ENCODE assay signal across 1 cellular context in the genomic region with DNA sequence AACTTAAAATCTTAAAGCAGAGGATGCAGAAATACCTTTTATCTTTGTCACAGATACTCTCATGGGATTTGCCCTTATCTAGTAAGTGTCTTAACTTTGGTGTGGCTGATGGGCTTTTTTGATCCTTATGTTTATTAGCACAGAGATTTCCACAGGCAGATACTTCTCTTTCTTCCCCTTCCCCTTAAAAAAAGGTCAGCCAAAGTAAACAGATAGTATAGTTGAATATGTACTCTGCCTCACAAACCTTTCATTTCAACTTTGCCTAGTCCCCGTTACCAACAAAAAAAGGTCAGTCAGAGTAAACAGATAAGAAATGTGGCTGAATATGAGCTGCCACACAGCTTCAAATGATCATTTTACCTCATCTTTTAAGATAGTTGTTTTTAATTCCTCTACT.
TF ChIP-seq lines count a peak whose summit lies in the region.

No MANE protein-coding gene starts in this region.

TF ChIP-seq in HepG2, 621 proteins besides CTCF, POLR2A, EP300 and RAD21 (continued from another document and continues in another):
- TF ChIP-seq, protein P1, sequence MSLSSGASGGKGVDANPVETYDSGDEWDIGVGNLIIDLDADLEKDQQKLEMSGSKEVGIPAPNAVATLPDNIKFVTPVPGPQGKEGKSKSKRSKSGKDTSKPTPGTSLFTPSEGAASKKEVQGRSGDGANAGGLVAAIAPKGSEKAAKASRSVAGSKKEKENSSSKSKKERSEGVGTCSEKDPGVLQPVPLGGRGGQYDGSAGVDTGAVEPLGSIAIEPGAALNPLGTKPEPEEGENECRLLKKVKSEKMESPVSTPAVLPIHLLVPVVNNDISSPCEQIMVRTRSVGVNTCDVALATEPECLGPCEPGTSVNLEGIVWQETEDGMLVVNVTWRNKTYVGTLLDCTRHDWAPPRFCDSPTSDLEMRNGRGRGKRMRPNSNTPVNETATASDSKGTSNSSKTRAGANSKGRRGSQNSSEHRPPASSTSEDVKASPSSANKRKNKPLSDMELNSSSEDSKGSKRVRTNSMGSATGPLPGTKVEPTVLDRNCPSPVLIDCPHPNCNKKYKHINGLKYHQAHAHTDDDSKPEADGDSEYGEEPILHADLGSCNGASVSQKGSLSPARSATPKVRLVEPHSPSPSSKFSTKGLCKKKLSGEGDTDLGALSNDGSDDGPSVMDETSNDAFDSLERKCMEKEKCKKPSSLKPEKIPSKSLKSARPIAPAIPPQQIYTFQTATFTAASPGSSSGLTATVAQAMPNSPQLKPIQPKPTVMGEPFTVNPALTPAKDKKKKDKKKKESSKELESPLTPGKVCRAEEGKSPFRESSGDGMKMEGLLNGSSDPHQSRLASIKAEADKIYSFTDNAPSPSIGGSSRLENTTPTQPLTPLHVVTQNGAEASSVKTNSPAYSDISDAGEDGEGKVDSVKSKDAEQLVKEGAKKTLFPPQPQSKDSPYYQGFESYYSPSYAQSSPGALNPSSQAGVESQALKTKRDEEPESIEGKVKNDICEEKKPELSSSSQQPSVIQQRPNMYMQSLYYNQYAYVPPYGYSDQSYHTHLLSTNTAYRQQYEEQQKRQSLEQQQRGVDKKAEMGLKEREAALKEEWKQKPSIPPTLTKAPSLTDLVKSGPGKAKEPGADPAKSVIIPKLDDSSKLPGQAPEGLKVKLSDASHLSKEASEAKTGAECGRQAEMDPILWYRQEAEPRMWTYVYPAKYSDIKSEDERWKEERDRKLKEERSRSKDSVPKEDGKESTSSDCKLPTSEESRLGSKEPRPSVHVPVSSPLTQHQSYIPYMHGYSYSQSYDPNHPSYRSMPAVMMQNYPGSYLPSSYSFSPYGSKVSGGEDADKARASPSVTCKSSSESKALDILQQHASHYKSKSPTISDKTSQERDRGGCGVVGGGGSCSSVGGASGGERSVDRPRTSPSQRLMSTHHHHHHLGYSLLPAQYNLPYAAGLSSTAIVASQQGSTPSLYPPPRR (CRISPR knock-in tag; IDR thresholded peaks at IDR 0.05; ENCODE audit: borderline replicate concordance): peak; percentile 98
- TF ChIP-seq SALL2 (CRISPR knock-in tag; IDR thresholded peaks at IDR 0.05) (no peak), ZFP41 (CRISPR knock-in tag; IDR thresholded peaks at IDR 0.05; ENCODE audit: borderline replicate concordance) (no peak), FOXA3 (CRISPR knock-in tag; IDR thresholded peaks at IDR 0.05) (peak; percentile 91), KMT2B (CRISPR knock-in tag; IDR thresholded peaks at IDR 0.05) (no peak), ZNF292 (CRISPR knock-in tag; IDR thresholded peaks at IDR 0.05; ENCODE audit: borderline replicate concordance, low read depth) (no peak), SNAI1 (CRISPR knock-in tag; IDR thresholded peaks at IDR 0.05; ENCODE audit: borderline replicate concordance) (no peak), RCOR2 (CRISPR knock-in tag; IDR thresholded peaks at IDR 0.05) (peak; percentile 73; the same call in 1 of the 2 replicates), ZSCAN22 (CRISPR knock-in tag; IDR thresholded peaks at IDR 0.05) (no peak), NR2F6 (IDR thresholded peaks at IDR 0.05) (peak; percentile 100), NR2F6 (CRISPR knock-in tag; IDR thresholded peaks at IDR 0.05) (peak; percentile 96), ZSCAN21 (CRISPR knock-in tag; IDR thresholded peaks at IDR 0.05; ENCODE audit: borderline replicate concordance) (no peak), ZNF547 (CRISPR knock-in tag; IDR thresholded peaks at IDR 0.05) (no peak), ZNF879 (CRISPR knock-in tag; IDR thresholded peaks at IDR 0.05) (no peak), TCF12 (IDR thresholded peaks at IDR 0.05) (no peak), TCF12 (CRISPR knock-in tag; IDR thresholded peaks at IDR 0.05) (no peak), ZNF660 (CRISPR knock-in tag; IDR thresholded peaks at IDR 0.05; ENCODE audit: borderline replicate concordance, low read depth) (no peak), FOXA1 (IDR thresholded peaks at IDR 0.05) (peak; percentile 57; the same call in 1 of the 2 replicates), FOXA1 (CRISPR knock-in tag; IDR thresholded peaks at IDR 0.05) (peak; percentile 93), NFIB (CRISPR knock-in tag; IDR thresholded peaks at IDR 0.05; ENCODE audit: borderline replicate concordance) (no peak), RFX3 (CRISPR knock-in tag; IDR thresholded peaks at IDR 0.05) (no peak), SP4 (CRISPR knock-in tag; IDR thresholded peaks at IDR 0.05) (no peak), IKZF4 (CRISPR knock-in tag; IDR thresholded peaks at IDR 0.05; ENCODE audit: borderline replicate concordance, low read depth, not compliant biosample characterization) (no peak), PAF1 (CRISPR knock-in tag; IDR thresholded peaks at IDR 0.05) (no peak), HNF4G (IDR thresholded peaks at IDR 0.05; ENCODE audit: borderline replicate concordance, low read depth, low read length) (no peak), HNF4G (CRISPR knock-in tag; IDR thresholded peaks at IDR 0.05; ENCODE audit: borderline replicate concordance, low read depth) (no peak), ZNF367 (CRISPR knock-in tag; IDR thresholded peaks at IDR 0.05; ENCODE audit: borderline replicate concordance) (no peak)
- TF ChIP-seq, protein P2, sequence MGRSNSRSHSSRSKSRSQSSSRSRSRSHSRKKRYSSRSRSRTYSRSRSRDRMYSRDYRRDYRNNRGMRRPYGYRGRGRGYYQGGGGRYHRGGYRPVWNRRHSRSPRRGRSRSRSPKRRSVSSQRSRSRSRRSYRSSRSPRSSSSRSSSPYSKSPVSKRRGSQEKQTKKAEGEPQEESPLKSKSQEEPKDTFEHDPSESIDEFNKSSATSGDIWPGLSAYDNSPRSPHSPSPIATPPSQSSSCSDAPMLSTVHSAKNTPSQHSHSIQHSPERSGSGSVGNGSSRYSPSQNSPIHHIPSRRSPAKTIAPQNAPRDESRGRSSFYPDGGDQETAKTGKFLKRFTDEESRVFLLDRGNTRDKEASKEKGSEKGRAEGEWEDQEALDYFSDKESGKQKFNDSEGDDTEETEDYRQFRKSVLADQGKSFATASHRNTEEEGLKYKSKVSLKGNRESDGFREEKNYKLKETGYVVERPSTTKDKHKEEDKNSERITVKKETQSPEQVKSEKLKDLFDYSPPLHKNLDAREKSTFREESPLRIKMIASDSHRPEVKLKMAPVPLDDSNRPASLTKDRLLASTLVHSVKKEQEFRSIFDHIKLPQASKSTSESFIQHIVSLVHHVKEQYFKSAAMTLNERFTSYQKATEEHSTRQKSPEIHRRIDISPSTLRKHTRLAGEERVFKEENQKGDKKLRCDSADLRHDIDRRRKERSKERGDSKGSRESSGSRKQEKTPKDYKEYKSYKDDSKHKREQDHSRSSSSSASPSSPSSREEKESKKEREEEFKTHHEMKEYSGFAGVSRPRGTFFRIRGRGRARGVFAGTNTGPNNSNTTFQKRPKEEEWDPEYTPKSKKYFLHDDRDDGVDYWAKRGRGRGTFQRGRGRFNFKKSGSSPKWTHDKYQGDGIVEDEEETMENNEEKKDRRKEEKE (IDR thresholded peaks at IDR 0.05): no peak
- TF ChIP-seq, protein P3, sequence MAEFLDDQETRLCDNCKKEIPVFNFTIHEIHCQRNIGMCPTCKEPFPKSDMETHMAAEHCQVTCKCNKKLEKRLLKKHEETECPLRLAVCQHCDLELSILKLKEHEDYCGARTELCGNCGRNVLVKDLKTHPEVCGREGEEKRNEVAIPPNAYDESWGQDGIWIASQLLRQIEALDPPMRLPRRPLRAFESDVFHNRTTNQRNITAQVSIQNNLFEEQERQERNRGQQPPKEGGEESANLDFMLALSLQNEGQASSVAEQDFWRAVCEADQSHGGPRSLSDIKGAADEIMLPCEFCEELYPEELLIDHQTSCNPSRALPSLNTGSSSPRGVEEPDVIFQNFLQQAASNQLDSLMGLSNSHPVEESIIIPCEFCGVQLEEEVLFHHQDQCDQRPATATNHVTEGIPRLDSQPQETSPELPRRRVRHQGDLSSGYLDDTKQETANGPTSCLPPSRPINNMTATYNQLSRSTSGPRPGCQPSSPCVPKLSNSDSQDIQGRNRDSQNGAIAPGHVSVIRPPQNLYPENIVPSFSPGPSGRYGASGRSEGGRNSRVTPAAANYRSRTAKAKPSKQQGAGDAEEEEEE (CRISPR knock-in tag; IDR thresholded peaks at IDR 0.05; ENCODE audit: borderline replicate concordance): no peak
- TF ChIP-seq, protein P4, sequence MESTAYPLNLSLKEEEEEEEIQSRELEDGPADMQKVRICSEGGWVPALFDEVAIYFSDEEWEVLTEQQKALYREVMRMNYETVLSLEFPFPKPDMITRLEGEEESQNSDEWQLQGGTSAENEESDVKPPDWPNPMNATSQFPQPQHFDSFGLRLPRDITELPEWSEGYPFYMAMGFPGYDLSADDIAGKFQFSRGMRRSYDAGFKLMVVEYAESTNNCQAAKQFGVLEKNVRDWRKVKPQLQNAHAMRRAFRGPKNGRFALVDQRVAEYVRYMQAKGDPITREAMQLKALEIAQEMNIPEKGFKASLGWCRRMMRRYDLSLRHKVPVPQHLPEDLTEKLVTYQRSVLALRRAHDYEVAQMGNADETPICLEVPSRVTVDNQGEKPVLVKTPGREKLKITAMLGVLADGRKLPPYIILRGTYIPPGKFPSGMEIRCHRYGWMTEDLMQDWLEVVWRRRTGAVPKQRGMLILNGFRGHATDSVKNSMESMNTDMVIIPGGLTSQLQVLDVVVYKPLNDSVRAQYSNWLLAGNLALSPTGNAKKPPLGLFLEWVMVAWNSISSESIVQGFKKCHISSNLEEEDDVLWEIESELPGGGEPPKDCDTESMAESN (CRISPR knock-in tag; conservative IDR thresholded peaks at IDR 0.05): no peak
- TF ChIP-seq, protein P5, sequence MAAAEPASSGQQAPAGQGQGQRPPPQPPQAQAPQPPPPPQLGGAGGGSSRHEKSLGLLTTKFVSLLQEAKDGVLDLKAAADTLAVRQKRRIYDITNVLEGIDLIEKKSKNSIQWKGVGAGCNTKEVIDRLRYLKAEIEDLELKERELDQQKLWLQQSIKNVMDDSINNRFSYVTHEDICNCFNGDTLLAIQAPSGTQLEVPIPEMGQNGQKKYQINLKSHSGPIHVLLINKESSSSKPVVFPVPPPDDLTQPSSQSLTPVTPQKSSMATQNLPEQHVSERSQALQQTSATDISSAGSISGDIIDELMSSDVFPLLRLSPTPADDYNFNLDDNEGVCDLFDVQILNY (CRISPR knock-in tag; conservative IDR thresholded peaks at IDR 0.05): no peak
- TF ChIP-seq, protein P6, sequence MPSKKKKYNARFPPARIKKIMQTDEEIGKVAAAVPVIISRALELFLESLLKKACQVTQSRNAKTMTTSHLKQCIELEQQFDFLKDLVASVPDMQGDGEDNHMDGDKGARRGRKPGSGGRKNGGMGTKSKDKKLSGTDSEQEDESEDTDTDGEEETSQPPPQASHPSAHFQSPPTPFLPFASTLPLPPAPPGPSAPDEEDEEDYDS (CRISPR knock-in tag; IDR thresholded peaks at IDR 0.05): no peak
- TF ChIP-seq, protein P7, sequence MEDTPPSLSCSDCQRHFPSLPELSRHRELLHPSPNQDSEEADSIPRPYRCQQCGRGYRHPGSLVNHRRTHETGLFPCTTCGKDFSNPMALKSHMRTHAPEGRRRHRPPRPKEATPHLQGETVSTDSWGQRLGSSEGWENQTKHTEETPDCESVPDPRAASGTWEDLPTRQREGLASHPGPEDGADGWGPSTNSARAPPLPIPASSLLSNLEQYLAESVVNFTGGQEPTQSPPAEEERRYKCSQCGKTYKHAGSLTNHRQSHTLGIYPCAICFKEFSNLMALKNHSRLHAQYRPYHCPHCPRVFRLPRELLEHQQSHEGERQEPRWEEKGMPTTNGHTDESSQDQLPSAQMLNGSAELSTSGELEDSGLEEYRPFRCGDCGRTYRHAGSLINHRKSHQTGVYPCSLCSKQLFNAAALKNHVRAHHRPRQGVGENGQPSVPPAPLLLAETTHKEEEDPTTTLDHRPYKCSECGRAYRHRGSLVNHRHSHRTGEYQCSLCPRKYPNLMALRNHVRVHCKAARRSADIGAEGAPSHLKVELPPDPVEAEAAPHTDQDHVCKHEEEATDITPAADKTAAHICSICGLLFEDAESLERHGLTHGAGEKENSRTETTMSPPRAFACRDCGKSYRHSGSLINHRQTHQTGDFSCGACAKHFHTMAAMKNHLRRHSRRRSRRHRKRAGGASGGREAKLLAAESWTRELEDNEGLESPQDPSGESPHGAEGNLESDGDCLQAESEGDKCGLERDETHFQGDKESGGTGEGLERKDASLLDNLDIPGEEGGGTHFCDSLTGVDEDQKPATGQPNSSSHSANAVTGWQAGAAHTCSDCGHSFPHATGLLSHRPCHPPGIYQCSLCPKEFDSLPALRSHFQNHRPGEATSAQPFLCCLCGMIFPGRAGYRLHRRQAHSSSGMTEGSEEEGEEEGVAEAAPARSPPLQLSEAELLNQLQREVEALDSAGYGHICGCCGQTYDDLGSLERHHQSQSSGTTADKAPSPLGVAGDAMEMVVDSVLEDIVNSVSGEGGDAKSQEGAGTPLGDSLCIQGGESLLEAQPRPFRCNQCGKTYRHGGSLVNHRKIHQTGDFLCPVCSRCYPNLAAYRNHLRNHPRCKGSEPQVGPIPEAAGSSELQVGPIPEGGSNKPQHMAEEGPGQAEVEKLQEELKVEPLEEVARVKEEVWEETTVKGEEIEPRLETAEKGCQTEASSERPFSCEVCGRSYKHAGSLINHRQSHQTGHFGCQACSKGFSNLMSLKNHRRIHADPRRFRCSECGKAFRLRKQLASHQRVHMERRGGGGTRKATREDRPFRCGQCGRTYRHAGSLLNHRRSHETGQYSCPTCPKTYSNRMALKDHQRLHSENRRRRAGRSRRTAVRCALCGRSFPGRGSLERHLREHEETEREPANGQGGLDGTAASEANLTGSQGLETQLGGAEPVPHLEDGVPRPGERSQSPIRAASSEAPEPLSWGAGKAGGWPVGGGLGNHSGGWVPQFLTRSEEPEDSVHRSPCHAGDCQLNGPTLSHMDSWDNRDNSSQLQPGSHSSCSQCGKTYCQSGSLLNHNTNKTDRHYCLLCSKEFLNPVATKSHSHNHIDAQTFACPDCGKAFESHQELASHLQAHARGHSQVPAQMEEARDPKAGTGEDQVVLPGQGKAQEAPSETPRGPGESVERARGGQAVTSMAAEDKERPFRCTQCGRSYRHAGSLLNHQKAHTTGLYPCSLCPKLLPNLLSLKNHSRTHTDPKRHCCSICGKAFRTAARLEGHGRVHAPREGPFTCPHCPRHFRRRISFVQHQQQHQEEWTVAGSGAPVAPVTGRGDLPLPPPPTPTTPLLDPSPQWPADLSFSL (CRISPR knock-in tag; IDR thresholded peaks at IDR 0.05): no peak
- TF ChIP-seq, protein P8, sequence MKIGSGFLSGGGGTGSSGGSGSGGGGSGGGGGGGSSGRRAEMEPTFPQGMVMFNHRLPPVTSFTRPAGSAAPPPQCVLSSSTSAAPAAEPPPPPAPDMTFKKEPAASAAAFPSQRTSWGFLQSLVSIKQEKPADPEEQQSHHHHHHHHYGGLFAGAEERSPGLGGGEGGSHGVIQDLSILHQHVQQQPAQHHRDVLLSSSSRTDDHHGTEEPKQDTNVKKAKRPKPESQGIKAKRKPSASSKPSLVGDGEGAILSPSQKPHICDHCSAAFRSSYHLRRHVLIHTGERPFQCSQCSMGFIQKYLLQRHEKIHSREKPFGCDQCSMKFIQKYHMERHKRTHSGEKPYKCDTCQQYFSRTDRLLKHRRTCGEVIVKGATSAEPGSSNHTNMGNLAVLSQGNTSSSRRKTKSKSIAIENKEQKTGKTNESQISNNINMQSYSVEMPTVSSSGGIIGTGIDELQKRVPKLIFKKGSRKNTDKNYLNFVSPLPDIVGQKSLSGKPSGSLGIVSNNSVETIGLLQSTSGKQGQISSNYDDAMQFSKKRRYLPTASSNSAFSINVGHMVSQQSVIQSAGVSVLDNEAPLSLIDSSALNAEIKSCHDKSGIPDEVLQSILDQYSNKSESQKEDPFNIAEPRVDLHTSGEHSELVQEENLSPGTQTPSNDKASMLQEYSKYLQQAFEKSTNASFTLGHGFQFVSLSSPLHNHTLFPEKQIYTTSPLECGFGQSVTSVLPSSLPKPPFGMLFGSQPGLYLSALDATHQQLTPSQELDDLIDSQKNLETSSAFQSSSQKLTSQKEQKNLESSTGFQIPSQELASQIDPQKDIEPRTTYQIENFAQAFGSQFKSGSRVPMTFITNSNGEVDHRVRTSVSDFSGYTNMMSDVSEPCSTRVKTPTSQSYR (CRISPR knock-in tag; IDR thresholded peaks at IDR 0.05; ENCODE audit: borderline replicate concordance): no peak
